10 cellular contexts compared by ENCODE assay signal in genomic region chr11:74004694-74005615, GRCh38. TPM values are rescaled to one million over a fixed set of nuclear protein-coding genes. Genes with fewer than 3 reads are reported as not detected.
A peak's percentile ranks its signal among the peaks of the same experiment; 100 is the strongest.
DNase-seq lines count a peak whose midpoint lies in the region; ATAC-seq and TF ChIP-seq lines count a peak whose summit lies in the region.
"Had no signal": no experiment of that assay in that cellular context is flagged by ENCODE, and none has a peak within 500 bp of the region (broad histone marks: within the 10 kb centered on the region; RNA-seq: fewer than 3 reads in every experiment).

No MANE protein-coding gene starts in this region.

- no peak overlapping the region for H3K27ac ChIP-seq in OCI-LY7 (ENCODE audit: low read depth, low read length, poor library complexity, severe bottlenecking)

- intact Hi-C loops in OCI-LY7 (cut with micrococcal nuclease; ENCODE audit: unreplicated experiment), result no loop called here

- peaks cover 62 to 68% of the 10 kb centered on the region in 2 donors for H3K4me1 Mint-ChIP-seq in natural killer cell treated with Interleukin-12 subunit alpha and Interleukin-12 subunit beta and Interleukin-15 and Interleukin-18, amount 100 ng/mL, for 72 hours (ENCODE audit: low read depth in 2 of 2)

- H3K9me3 ChIP-seq in OCI-LY7 (ENCODE audit: low read length), result no peaks in the 10 kb centered on the region
- H3K9me3 ChIP-seq: heart left ventricle had no signal

- no peaks in the 10 kb centered on the region for H3K9me2 ChIP-seq in OCI-LY7 (ENCODE audit: insufficient read depth, low read length)

- H3K4me3 Mint-ChIP-seq in natural killer cell treated with Interleukin-12 subunit alpha and Interleukin-12 subunit beta and Interleukin-15 and Interleukin-18, amount 100 ng/mL, for 72 hours, result peak overlapping the region; percentile 74

- H2AFZ ChIP-seq in OCI-LY7 (ENCODE audit: low read length), result no peak overlapping the region

- peak; percentile 44 for DNase-seq in OCI-LY7 (ENCODE audit: low spot score)
- DNase-seq in activated T-cell treated with anti-CD3 and anti-CD28 coated beads, Interleukin-2, amount 50 U/mL, for 1 hour, result peak; percentile 81
- DNase-seq in natural killer cell treated with Interleukin-12 subunit alpha and Interleukin-12 subunit beta and Interleukin-15 and Interleukin-18, amount 100 ng/mL, for 72 hours (ENCODE audit: low spot score), result peak; percentile 86
- DNase-seq in stimulated activated naive CD4-positive, alpha-beta T cell treated with Interleukin-2 at 50 U/mL for 16 hours (lab: John Stamatoyannopoulos, UW), result peak; percentile 76
- no peak for DNase-seq in MV-4-11 (lab: John Stamatoyannopoulos, UW)
- no peak for DNase-seq in NOMO-1 treated with DMSO at 0.1 percent for 48 hours (lab: John Stamatoyannopoulos, UW; ENCODE audit: unreplicated experiment)
- DNase-seq in germinal center (ENCODE audit: low spot score), result no peak
- no peak for DNase-seq in OCI-M1 (lab: John Stamatoyannopoulos, UW)

- POLR2A ChIA-PET in OCI-LY7 (lab: Charles Lee), result interaction anchor here (0.7 kb wide), 1 partner anchor 11 kb away, joined by 3 read pairs; no protein-coding TSS in a partner anchor

- no peaks in the 10 kb centered on the region for H3K9me3 Mint-ChIP-seq in natural killer cell treated with Interleukin-12 subunit alpha and Interleukin-12 subunit beta and Interleukin-15 and Interleukin-18, amount 100 ng/mL, for 72 hours

- BruUV-seq in OCI-LY7 (replicated peaks; lab: Mats Ljungman, UMichigan), result no TSS peak

- no peaks in the 10 kb centered on the region for H3K79me2 ChIP-seq in OCI-LY7 (ENCODE audit: insufficient read depth, low read depth, low read length)

- CTCF ChIA-PET in OCI-LY7 (lab: Charles Lee; ENCODE audit: unreplicated experiment), result interaction anchor here (1.0 kb wide), 1 partner anchor 16 kb away, joined by 3 read pairs; no protein-coding TSS in a partner anchor

- H4K20me1 ChIP-seq in OCI-LY7 (ENCODE audit: insufficient read depth, low read length), result no peaks in the 10 kb centered on the region

- H3K36me3 ChIP-seq in OCI-LY7 (ENCODE audit: insufficient read depth, low read length), result no peaks in the 10 kb centered on the region

- peak; percentile 92 to 96 for ATAC-seq in natural killer cell treated with Interleukin-12 subunit alpha and Interleukin-12 subunit beta and Interleukin-15 and Interleukin-18, amount 100 ng/mL, for 72 hours

- no peaks in the 10 kb centered on the region for H3K36me3 Mint-ChIP-seq in natural killer cell treated with Interleukin-12 subunit alpha and Interleukin-12 subunit beta and Interleukin-15 and Interleukin-18, amount 100 ng/mL, for 72 hours

- peaks cover 25% of the 10 kb centered on the region for H3K4me1 ChIP-seq in OCI-LY7 (ENCODE audit: insufficient read depth, low read length, poor library complexity, severe bottlenecking)

- 0 out of 2 replicates have a peak, but pooled peaks have one; percentile 17 for TF ChIP-seq CTCF in OCI-LY7 (conservative IDR thresholded peaks at IDR 0.05; ENCODE audit: low read length)

- no peak overlapping the region for H3K4me3 ChIP-seq in OCI-LY7 (ENCODE audit: low read depth, low read length, poor library complexity, severe bottlenecking)
- H3K4me3 ChIP-seq: heart left ventricle, skin epidermis had no signal

- no peaks in the 10 kb centered on the region for H3K27me3 Mint-ChIP-seq in natural killer cell treated with Interleukin-12 subunit alpha and Interleukin-12 subunit beta and Interleukin-15 and Interleukin-18, amount 100 ng/mL, for 72 hours

- no peak overlapping the region for H3K4me2 ChIP-seq in OCI-LY7 (ENCODE audit: low read length)

- peak overlapping the region; percentile 61 to 70 for H3K27ac Mint-ChIP-seq in natural killer cell treated with Interleukin-12 subunit alpha and Interleukin-12 subunit beta and Interleukin-15 and Interleukin-18, amount 100 ng/mL, for 72 hours

RNA-seq across cellular contexts. Expression of gene UCP3, which starts 3.9 kb away (rescaled TPM):
- 1.5 and 3.2 TPM in 2 replicates for total RNA-seq in OCI-LY7 (2014; rRNA removed; shearing (Covaris generic))
- total RNA-seq in OCI-LY7 (2022), result 1.8 and 2.4 TPM in 2 replicates
- 1 to 10 TPM; 5.2 to 7.2 TPM for total RNA-seq in natural killer cell treated with Interleukin-12 subunit alpha and Interleukin-12 subunit beta and Interleukin-15 and Interleukin-18, amount 100 ng/mL, for 72 hours

RNA-seq across cellular contexts. Expression of gene UCP2, which starts 22.3 kb away (rescaled TPM):
- 82.7 and 145 TPM in 2 replicates for total RNA-seq in OCI-LY7 (2014; rRNA removed; shearing (Covaris generic))
- 358 and 389 TPM in 2 replicates for total RNA-seq in OCI-LY7 (2022)
- total RNA-seq in natural killer cell treated with Interleukin-12 subunit alpha and Interleukin-12 subunit beta and Interleukin-15 and Interleukin-18, amount 100 ng/mL, for 72 hours, result 100 to 1,000 TPM; 333 to 668 TPM

RNA-seq across cellular contexts. Expression of gene DNAJB13, which starts 54.1 kb away (rescaled TPM):
- not detected in 2 replicates for total RNA-seq in OCI-LY7 (2014; rRNA removed; shearing (Covaris generic))
- 0.29 and 0.81 TPM in 2 replicates for total RNA-seq in OCI-LY7 (2022)
- under 1 TPM in 1 of 2 donors, not detected in 1; 0.47 TPM for total RNA-seq in natural killer cell treated with Interleukin-12 subunit alpha and Interleukin-12 subunit beta and Interleukin-15 and Interleukin-18, amount 100 ng/mL, for 72 hours
- total RNA-seq: heart left ventricle had no signal

Comparison
In these comparisons a context has a peak if more than half of its experiments do, and no peak if none do; other contexts are left out.
1. DNase-seq: peak in OCI-LY7 (single experiment), activated T-cell treated with anti-CD3 and anti-CD28 coated beads, Interleukin-2, amount 50 U/mL, for 1 hour (single experiment), natural killer cell treated with Interleukin-12 subunit alpha and Interleukin-12 subunit beta and Interleukin-15 and Interleukin-18, amount 100 ng/mL, for 72 hours (single experiment) and stimulated activated naive CD4-positive, alpha-beta T cell treated with Interleukin-2 at 50 U/mL for 16 hours (single experiment); none in MV-4-11 (single experiment), NOMO-1 treated with DMSO at 0.1 percent for 48 hours (single experiment), germinal center (single experiment) and OCI-M1 (single experiment).